Comparison of ENCODE assay signal across 8 cellular contexts in genomic region chr13:20924758-20925394, GRCh38. TPM values are rescaled to one million over a fixed set of nuclear protein-coding genes. Genes with fewer than 3 reads are reported as not detected.
A peak's percentile ranks its signal among the peaks of the same experiment; 100 is the strongest.
DNase-seq lines count a peak whose midpoint lies in the region; ATAC-seq and TF ChIP-seq lines count a peak whose summit lies in the region.

No MANE protein-coding gene starts in this region.

- intact Hi-C loops in left ventricle myocardium inferior (cut with micrococcal nuclease) = loop anchor here (5.0 to 10.0 kb wide), 2 partner anchors 208 to 430 kb away; no protein-coding TSS in a partner anchor

- H3K4me3 ChIP-seq in left ventricle myocardium inferior = no peak overlapping the region

- no peaks in the 10 kb centered on the region for H3K27me3 ChIP-seq in left ventricle myocardium inferior (ENCODE audit: low read depth)

- no peaks in the 10 kb centered on the region for H3K9me3 ChIP-seq in left ventricle myocardium inferior (replicated peaks)

- ATAC-seq in GM21723 (IDR thresholded peaks at IDR 0.05; ENCODE audit: unreplicated experiment) = no peak

- H3K36me3 ChIP-seq in left ventricle myocardium inferior = no peaks in the 10 kb centered on the region

- peak; percentile 82 for TF ChIP-seq CTCF in left ventricle myocardium inferior (IDR thresholded peaks at IDR 0.05; ENCODE audit: borderline replicate concordance)

- DNase-seq in Daoy (ENCODE audit: low read depth) = peak; percentile 67
- peak; percentile 66 for DNase-seq in NCI-H1048 (lab: John Stamatoyannopoulos, UW)
- DNase-seq in SW 1271 (lab: John Stamatoyannopoulos, UW) = peak; percentile 3 to 56
- peak; percentile 46 for DNase-seq in activated naive CD8-positive, alpha-beta T cell treated with anti-CD3 and anti-CD28 coated beads, Interleukin-2, amount 50 U/mL, for 16 hours (ENCODE audit: low read depth, low spot score)
- DNase-seq in left ventricle myocardium inferior = peak; percentile 60
- DNase-seq in retina = peak; percentile 62
- no peak for DNase-seq in epidermal melanocyte (ENCODE audit: insufficient read length, low spot score)

- no peaks in the 10 kb centered on the region for H3K4me1 ChIP-seq in left ventricle myocardium inferior

- H3K27ac ChIP-seq in left ventricle myocardium inferior (replicated peaks) = no peak overlapping the region

RNA-seq across cellular contexts. Expression of gene XPO4, which starts 22.3 kb away (rescaled TPM):
- 18.5 and 21.4 TPM in 2 replicates for total RNA-seq in Daoy (2014; rRNA removed; shearing (Covaris generic))
- total RNA-seq in left ventricle myocardium inferior = 32.0 TPM
